In the genomic region with DNA sequence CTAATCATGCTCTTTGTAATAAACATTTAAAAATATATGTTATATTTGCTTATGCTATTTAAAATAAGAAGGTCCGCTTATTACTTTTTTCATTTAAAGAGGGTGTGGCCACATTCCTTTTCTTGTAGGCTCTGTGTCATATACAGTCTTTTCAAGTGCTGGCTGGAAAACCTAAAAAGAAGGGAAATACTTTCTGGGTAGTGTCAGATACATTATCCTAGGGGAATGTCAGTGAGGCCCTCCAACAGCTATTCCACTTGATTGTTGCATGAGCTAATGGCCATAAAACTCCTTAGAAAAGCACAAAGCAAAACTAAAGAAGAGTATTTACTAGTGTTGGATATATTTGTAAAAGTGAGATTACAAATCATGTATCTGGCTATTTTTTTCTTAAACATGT, we compare ENCODE assay signal across 9 cellular contexts. TPM values are rescaled to one million over a fixed set of nuclear protein-coding genes. Genes with fewer than 3 reads are reported as not detected.
DNase-seq lines count a peak whose midpoint lies in the region; FAIRE-seq and TF ChIP-seq lines count a peak whose summit lies in the region.
"Had no signal": no experiment of that assay in that cellular context is flagged by ENCODE, and none has a peak within 500 bp of the region (broad histone marks: within the 10 kb centered on the region; RNA-seq: fewer than 3 reads in every experiment).

No MANE protein-coding gene starts in this region.

- no peaks in the 10 kb centered on the region for H3K27me3 Mint-ChIP-seq in activated CD4-positive, alpha-beta T cell treated with anti-CD3 and anti-CD28 coated beads, Interleukin-2, amount 10 ng/mL, durations not matched to agents 24 days and 14 days

- H3K4me1 ChIP-seq in adipocyte (ENCODE audit: control insufficient read depth, insufficient read depth, low read length) (peaks cover 64% of the 10 kb centered on the region), thymus (ENCODE audit: control insufficient read depth, insufficient read depth, low read length) (peaks cover 9% of the 10 kb centered on the region)

- TF ChIP-seq POLR2A in GM12891 (IDR thresholded peaks at IDR 0.05; ENCODE audit: low read depth, low read length) = no peak

- 64% methylated on average over 1 of the region's 1 CpG for WGBS in thymus

- H3K9me3 ChIP-seq in adipocyte (ENCODE audit: control insufficient read depth, low read length) (no peaks in the 10 kb centered on the region), thymus (ENCODE audit: control insufficient read depth) (no peaks in the 10 kb centered on the region)
- H3K9me3 ChIP-seq: BLaER1 had no signal

- H3K27ac ChIP-seq in thymus (ENCODE audit: low read depth) = no peak overlapping the region
- H3K27ac ChIP-seq: BLaER1 had no signal

- intact Hi-C loops in activated CD4-positive, alpha-beta T cell treated with anti-CD3 and anti-CD28 coated beads, Interleukin-2, amount 10 ng/mL, durations not matched to agents 24 days and 14 days (cut with micrococcal nuclease) = loop anchor here (5.0 to 10.0 kb wide), 4 partner anchors 790 to 1935 kb away; partner anchors contain the start of genes CEMIP2, NMRK1 and OSTF1

- H3K9me3 Mint-ChIP-seq in activated CD4-positive, alpha-beta T cell treated with anti-CD3 and anti-CD28 coated beads, Interleukin-2, amount 10 ng/mL, durations not matched to agents 24 days and 14 days = peaks cover 3% of the 10 kb centered on the region

- peak overlapping the region; percentile 98 for H3K9ac ChIP-seq in adipocyte (ENCODE audit: low read length)
- H3K9ac ChIP-seq: BLaER1 had no signal

- peaks cover 8% of the 10 kb centered on the region for H3K36me3 Mint-ChIP-seq in activated CD4-positive, alpha-beta T cell treated with anti-CD3 and anti-CD28 coated beads, Interleukin-2, amount 10 ng/mL, durations not matched to agents 24 days and 14 days (ENCODE audit: low read depth)

- H3K27ac Mint-ChIP-seq in activated CD4-positive, alpha-beta T cell treated with anti-CD3 and anti-CD28 coated beads, Interleukin-2, amount 10 ng/mL, durations not matched to agents 24 days and 14 days = peak overlapping the region; percentile 88

- H3K36me3 ChIP-seq in adipocyte (ENCODE audit: control insufficient read depth, insufficient read depth, low read length, severe bottlenecking) (peaks cover 30% of the 10 kb centered on the region), thymus (ENCODE audit: control insufficient read depth, insufficient read depth) (no peaks in the 10 kb centered on the region)
- H3K36me3 ChIP-seq: BLaER1 had no signal

- DNase-seq in activated CD4-positive, alpha-beta T cell treated with anti-CD3 and anti-CD28 coated beads, Interleukin-2, amount 10 ng/mL, durations not matched to agents 24 days and 14 days = peak; percentile 59
- no peak for DNase-seq in activated CD4-positive, alpha-beta T cell treated with anti-CD3 and anti-CD28 coated beads for 48 hours
- DNase-seq in adipocyte (ENCODE audit: low read depth) (peak; percentile 75), iris pigment epithelial cell (ENCODE audit: low read depth) (peak; percentile 31), HPDE6-E6E7 (ENCODE audit: extremely low spot score) (no peak), ecto neural progenitor cell (ENCODE audit: low spot score) (no peak), GM12891 (ENCODE audit: insufficient read length, low spot score) (no peak)

- H3K4me1 Mint-ChIP-seq in activated CD4-positive, alpha-beta T cell treated with anti-CD3 and anti-CD28 coated beads, Interleukin-2, amount 10 ng/mL, durations not matched to agents 24 days and 14 days = peaks cover 67% of the 10 kb centered on the region

- peak overlapping the region; percentile 84 for H3K4me3 Mint-ChIP-seq in activated CD4-positive, alpha-beta T cell treated with anti-CD3 and anti-CD28 coated beads, Interleukin-2, amount 10 ng/mL, durations not matched to agents 24 days and 14 days

- FAIRE-seq in GM12891 (lab: Jason Lieb, UNC) = no peak

- H3K27me3 ChIP-seq in adipocyte (replicated peaks; ENCODE audit: control insufficient read depth, insufficient read depth, low read length) (no peaks in the 10 kb centered on the region), thymus (ENCODE audit: control insufficient read depth, insufficient read depth) (no peaks in the 10 kb centered on the region)
- H3K27me3 ChIP-seq: BLaER1 had no signal

- H3K4me3 ChIP-seq in adipocyte (ENCODE audit: low read length) (peak overlapping the region; percentile 95), thymus (ENCODE audit: low read length) (peak overlapping the region; percentile 6)
- H3K4me3 ChIP-seq: BLaER1 had no signal

TF ChIP-seq in GM12891, 5 proteins besides CTCF, POLR2A, EP300 and RAD21:
- no peak for TF ChIP-seq POLR2AphosphoS5 (IDR thresholded peaks at IDR 0.05; ENCODE audit: low read depth, low read length)
- TF ChIP-seq POU2F2 (IDR thresholded peaks at IDR 0.05; ENCODE audit: low read depth, low read length) = no peak
- no peak for TF ChIP-seq TAF1 (IDR thresholded peaks at IDR 0.05; ENCODE audit: low read depth, low read length)
- no peak for TF ChIP-seq PAX5 (IDR thresholded peaks at IDR 0.05; ENCODE audit: insufficient read depth, low read length, severe bottlenecking)
- TF ChIP-seq SPI1 (IDR thresholded peaks at IDR 0.05; ENCODE audit: low read depth, low read length) = no peak

RNA-seq across cellular contexts. Expression of gene ANXA1, which starts 0.8 kb away (rescaled TPM):
- total RNA-seq in activated CD4-positive, alpha-beta T cell treated with anti-CD3 and anti-CD28 coated beads, Interleukin-2, amount 10 ng/mL, durations not matched to agents 24 days and 14 days = 37.1 and 43.2 TPM in 2 replicates
- polyA plus RNA-seq in thymus = 316 TPM
- polyA plus RNA-seq in GM12891 (2012; ENCODE audit: low read depth, missing spikeins) = 13.0 TPM

Comparison
In these comparisons a context has a peak if more than half of its experiments do, and no peak if none do; other contexts are left out.
1. DNase-seq: peak in activated CD4-positive, alpha-beta T cell treated with anti-CD3 and anti-CD28 coated beads, Interleukin-2, amount 10 ng/mL, durations not matched to agents 24 days and 14 days (single experiment), adipocyte (single experiment) and iris pigment epithelial cell (single experiment); none in activated CD4-positive, alpha-beta T cell treated with anti-CD3 and anti-CD28 coated beads for 48 hours (single experiment), HPDE6-E6E7 (single experiment), ecto neural progenitor cell (single experiment) and GM12891 (single experiment).